In the genomic region with DNA sequence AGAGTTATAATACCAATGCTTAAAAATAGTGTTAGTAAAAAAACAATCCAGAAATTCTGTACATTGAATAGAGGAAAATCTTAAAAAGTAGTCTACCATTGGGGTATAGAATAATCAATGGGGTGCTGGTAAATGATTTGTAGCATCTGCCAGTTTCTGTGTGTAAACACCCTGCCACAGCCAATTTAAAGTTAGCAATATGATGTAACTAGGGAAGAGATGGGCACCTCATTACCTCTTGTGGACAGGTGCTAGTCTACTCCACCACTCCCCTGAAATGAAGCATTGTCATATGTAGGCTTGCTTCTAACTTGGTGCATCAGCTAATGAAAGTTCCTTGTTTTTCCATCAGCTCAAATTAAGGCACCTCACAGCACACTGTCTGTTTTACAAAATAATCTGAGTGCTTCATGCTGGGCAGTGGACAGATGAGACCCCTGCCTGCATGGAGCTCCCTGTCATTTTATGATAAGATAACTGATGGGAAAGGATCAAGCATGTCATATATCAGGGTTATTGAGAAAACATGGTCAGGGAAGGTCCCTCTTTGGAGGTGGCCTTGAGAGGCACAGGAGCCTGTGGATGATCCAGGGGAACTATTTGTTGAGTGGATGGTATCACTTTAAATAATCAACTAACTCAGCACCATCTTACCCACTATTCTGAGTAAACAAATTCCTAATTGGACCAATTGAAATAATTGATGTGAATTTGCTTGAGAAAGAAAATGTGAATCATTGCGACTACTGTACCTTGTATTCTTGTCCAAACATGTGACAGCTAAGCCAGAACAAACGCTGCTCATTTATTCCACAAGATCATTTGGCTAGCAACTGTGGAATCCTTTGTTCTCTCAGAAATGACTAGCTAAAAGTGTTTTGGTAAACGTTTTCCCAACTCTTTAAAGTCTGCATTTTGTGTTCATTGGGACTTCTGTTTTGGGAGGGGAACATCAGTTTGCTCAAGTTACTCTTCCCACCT, we compare ENCODE assay signal across 20 cellular contexts. TPM values are rescaled to one million over a fixed set of nuclear protein-coding genes. Genes with fewer than 3 reads are reported as not detected.
DNase-seq lines count a peak whose midpoint lies in the region; ATAC-seq and TF ChIP-seq lines count a peak whose summit lies in the region.
"Had no signal": no experiment of that assay in that cellular context is flagged by ENCODE, and none has a peak within 500 bp of the region (broad histone marks: within the 10 kb centered on the region; RNA-seq: fewer than 3 reads in every experiment).

No MANE protein-coding gene starts in this region.

- H2BK5ac ChIP-seq in mesenchymal stem cell (ENCODE audit: low read depth, low read length, poor library complexity, severe bottlenecking) = no peak overlapping the region

- H3K4me3 Mint-ChIP-seq in GM23338 = no peak overlapping the region
- no peak overlapping the region for H3K4me3 Mint-ChIP-seq in CD8-positive, alpha-beta memory T cell
- H3K4me3 Mint-ChIP-seq: activated CD4-positive, alpha-beta memory T cell treated with anti-CD3 and anti-CD28 coated beads, Interleukin-2, amount 10 ng/mL, durations not matched to agents 7 days and 5 days; activated T-helper 17 cell treated with anti-CD3 and anti-CD28 coated beads, Interleukin-2, amount 50 U/mL, for 72 hours had no signal

- no peak overlapping the region for H3K18ac ChIP-seq in mesenchymal stem cell (ENCODE audit: low read depth in 1 of 2, low read length in 2 of 2)

- no peaks in the 10 kb centered on the region for H3K9me3 ChIP-seq in mesenchymal stem cell (ENCODE audit: control insufficient read depth, low read length)
- H3K9me3 ChIP-seq in CD8-positive, alpha-beta memory T cell (ENCODE audit: low read length) = no peaks in the 10 kb centered on the region
- H3K9me3 ChIP-seq: sigmoid colon had no signal

- H3K27me3 ChIP-seq in GM23338 (ENCODE audit: insufficient read depth) = no peaks in the 10 kb centered on the region
- no peaks in the 10 kb centered on the region for H3K27me3 ChIP-seq in dorsolateral prefrontal cortex
- no peaks in the 10 kb centered on the region for H3K27me3 ChIP-seq in mesenchymal stem cell (ENCODE audit: control insufficient read depth in 1 of 2, insufficient read depth in 1 of 2, low read length in 2 of 2)
- no peaks in the 10 kb centered on the region for H3K27me3 ChIP-seq in CD8-positive, alpha-beta memory T cell (ENCODE audit: insufficient read depth, low read length, poor library complexity, severe bottlenecking)
- H3K27me3 ChIP-seq: sigmoid colon had no signal

- H3K9me2 ChIP-seq in GM23338 (ENCODE audit: insufficient read depth) = no peaks in the 10 kb centered on the region

- H3K4me3 ChIP-seq in GM23338 (no peak overlapping the region), dorsolateral prefrontal cortex (peak overlapping the region in 4 of 59 donors; percentile 7 to 36 (median 12)), mesenchymal stem cell (ENCODE audit: insufficient read depth in 1 of 2, low read depth in 1 of 2, low read length in 2 of 2) (no peak overlapping the region)
- H3K4me3 ChIP-seq in CD8-positive, alpha-beta memory T cell (ENCODE audit: low read length) = no peak overlapping the region
- H3K4me3 ChIP-seq: coronary artery, sigmoid colon had no signal

- no peaks in the 10 kb centered on the region for H3K9me3 Mint-ChIP-seq in GM23338
- H3K9me3 Mint-ChIP-seq in CD8-positive, alpha-beta memory T cell = no peaks in the 10 kb centered on the region
- H3K9me3 Mint-ChIP-seq: activated CD4-positive, alpha-beta memory T cell treated with anti-CD3 and anti-CD28 coated beads, Interleukin-2, amount 10 ng/mL, durations not matched to agents 7 days and 5 days; activated T-helper 17 cell treated with anti-CD3 and anti-CD28 coated beads, Interleukin-2, amount 50 U/mL, for 72 hours had no signal

- CTCF ChIA-PET in CD8-positive, alpha-beta memory T cell (lab: Charles Lee) = no interaction called here

- no peak overlapping the region for H3K27ac Mint-ChIP-seq in GM23338
- H3K27ac Mint-ChIP-seq in CD8-positive, alpha-beta memory T cell = peak overlapping the region in 1 of 8 donors; percentile 14
- H3K27ac Mint-ChIP-seq: activated CD4-positive, alpha-beta memory T cell treated with anti-CD3 and anti-CD28 coated beads, Interleukin-2, amount 10 ng/mL, durations not matched to agents 7 days and 5 days; activated T-helper 17 cell treated with anti-CD3 and anti-CD28 coated beads, Interleukin-2, amount 50 U/mL, for 72 hours had no signal

- H3K14ac ChIP-seq in mesenchymal stem cell (ENCODE audit: low read length in 2 of 2) = no peak overlapping the region

- H4K8ac ChIP-seq in mesenchymal stem cell (ENCODE audit: low read length) = no peak overlapping the region

- no peaks in the 10 kb centered on the region for H3K79me2 ChIP-seq in GM23338 (replicated peaks; ENCODE audit: insufficient read depth)

- no peaks in the 10 kb centered on the region for H3K4me1 Mint-ChIP-seq in GM23338
- no peaks in the 10 kb centered on the region for H3K4me1 Mint-ChIP-seq in CD8-positive, alpha-beta memory T cell
- H3K4me1 Mint-ChIP-seq: activated CD4-positive, alpha-beta memory T cell treated with anti-CD3 and anti-CD28 coated beads, Interleukin-2, amount 10 ng/mL, durations not matched to agents 7 days and 5 days; activated T-helper 17 cell treated with anti-CD3 and anti-CD28 coated beads, Interleukin-2, amount 50 U/mL, for 72 hours had no signal

- peaks cover 2% of the 10 kb centered on the region for H3K27me3 Mint-ChIP-seq in GM23338 (ENCODE audit: insufficient read depth, low read depth, poor library complexity)
- H3K27me3 Mint-ChIP-seq in CD8-positive, alpha-beta memory T cell = no peaks in the 10 kb centered on the region
- H3K27me3 Mint-ChIP-seq: activated CD4-positive, alpha-beta memory T cell treated with anti-CD3 and anti-CD28 coated beads, Interleukin-2, amount 10 ng/mL, durations not matched to agents 7 days and 5 days; activated T-helper 17 cell treated with anti-CD3 and anti-CD28 coated beads, Interleukin-2, amount 50 U/mL, for 72 hours had no signal

- POLR2A ChIA-PET in CD8-positive, alpha-beta memory T cell (lab: Charles Lee) = no interaction called here

- H3K36me3 ChIP-seq in GM23338 (ENCODE audit: insufficient read depth) (peaks cover 27% of the 10 kb centered on the region), mesenchymal stem cell (ENCODE audit: control insufficient read depth in 1 of 2, insufficient read depth in 2 of 2, low read depth in 1 of 2, low read length in 2 of 2) (peaks cover 31 to 80% of the 10 kb centered on the region in 2 experiments)
- H3K36me3 ChIP-seq in CD8-positive, alpha-beta memory T cell (ENCODE audit: insufficient read depth, low read length) = peaks cover 10% of the 10 kb centered on the region

- no peak overlapping the region for H4K91ac ChIP-seq in mesenchymal stem cell (ENCODE audit: low read length)

- peaks cover 9% of the 10 kb centered on the region for H3K79me1 ChIP-seq in mesenchymal stem cell (replicated peaks; ENCODE audit: low read length, poor library complexity, severe bottlenecking)

- ATAC-seq in GM23338 = no peak
- no peak for ATAC-seq in Right ventricle myocardium inferior
- ATAC-seq in GM19351 (IDR thresholded peaks at IDR 0.05; ENCODE audit: unreplicated experiment) = no peak
- ATAC-seq: activated T-helper 17 cell treated with anti-CD3 and anti-CD28 coated beads, Interleukin-2, amount 50 U/mL, for 72 hours had no signal

- no peak overlapping the region for H3K23ac ChIP-seq in mesenchymal stem cell (ENCODE audit: low read length in 2 of 2)

- H3K27ac ChIP-seq in GM23338 (ENCODE audit: low read depth) = 0 out of 2 replicates have a peak overlapping the region, but pooled peaks have one; percentile 1
- H3K27ac ChIP-seq in dorsolateral prefrontal cortex = peak overlapping the region in 57 of 59 donors; percentile 12 to 91 (median 76)
- H3K27ac ChIP-seq in mesenchymal stem cell (ENCODE audit: low read length, poor library complexity, severe bottlenecking) = no peak overlapping the region
- H3K27ac ChIP-seq in CD8-positive, alpha-beta memory T cell (ENCODE audit: low read depth, low read length) = no peak overlapping the region
- H3K27ac ChIP-seq: coronary artery, sigmoid colon had no signal

- no peak for DNase-seq in GM23338 (ENCODE audit: low spot score)
- DNase-seq in NCI-H345 treated with DMSO at 0.1 percent for 48 hours (lab: John Stamatoyannopoulos, UW; ENCODE audit: unreplicated experiment) = peak; percentile 61
- no peak for DNase-seq in dorsolateral prefrontal cortex
- no peak for DNase-seq in mesenchymal stem cell
- no peak for DNase-seq in Right ventricle myocardium inferior (ENCODE audit: missing footprints)
- no peak for DNase-seq in CD8-positive, alpha-beta memory T cell
- no peak for DNase-seq in NCI-H2107 (lab: John Stamatoyannopoulos, UW)
- DNase-seq: activated CD4-positive, alpha-beta memory T cell treated with anti-CD3 and anti-CD28 coated beads, Interleukin-2, amount 10 ng/mL, durations not matched to agents 7 days and 5 days; erythroblast; GF-D8; Kasumi-1; NCI-H187 treated with DMSO at 0.1 percent for 48 hours; NCI-H69; occipital lobe; sigmoid colon; stimulated activated CD4-positive, alpha-beta T cell treated with anti-CD3 and anti-CD28 coated beads, Interleukin-2, amount 100 ng/mL, for 24 hours; SW 1271 had no signal

- no peaks in the 10 kb centered on the region; the same call in 1 of the 2 replicates for H3F3A ChIP-seq in GM23338 (replicated peaks; ENCODE audit: low read depth)

- H3K4ac ChIP-seq in mesenchymal stem cell (ENCODE audit: low read depth in 1 of 2, low read length in 2 of 2) = no peak overlapping the region

- H3K4me1 ChIP-seq in GM23338 (ENCODE audit: insufficient read depth) (no peaks in the 10 kb centered on the region), mesenchymal stem cell (ENCODE audit: control insufficient read depth, insufficient read depth, low read depth, low read length) (no peaks in the 10 kb centered on the region)
- no peaks in the 10 kb centered on the region for H3K4me1 ChIP-seq in CD8-positive, alpha-beta memory T cell (ENCODE audit: insufficient read depth, low read length)
- H3K4me1 ChIP-seq: sigmoid colon had no signal

- intact Hi-C loops in dorsolateral prefrontal cortex (cut with DNase I) (no loop called here), Right ventricle myocardium inferior (cut with DNase I) (no loop called here)

- whole genome bisulfite sequencing in mesenchymal stem cell = 84% methylated on average over 3 of the region's 3 CpGs

- H2AFZ ChIP-seq in GM23338 = no peak overlapping the region
- no peak overlapping the region for H2AFZ ChIP-seq in mesenchymal stem cell (ENCODE audit: low read depth, low read length)

- H3K4me2 ChIP-seq in GM23338 = no peak overlapping the region
- no peak overlapping the region for H3K4me2 ChIP-seq in mesenchymal stem cell (ENCODE audit: low read length, poor library complexity, severe bottlenecking)

- H3K9ac ChIP-seq in mesenchymal stem cell (ENCODE audit: low read length) = peak overlapping the region; percentile 40

- peaks cover 3% of the 10 kb centered on the region for H4K20me1 ChIP-seq in GM23338 (replicated peaks; ENCODE audit: insufficient read depth)

- TF ChIP-seq CTCF in GM23338 (conservative IDR thresholded peaks at IDR 0.05; ENCODE audit: low read depth in 2 of 2) (no peak), dorsolateral prefrontal cortex (IDR thresholded peaks at IDR 0.05 in 54 of 56, conservative IDR thresholded peaks at IDR 0.05 in 2 of 56; ENCODE audit: low read depth in 1 of 56, partially characterized antibody in 56 of 56) (no peak)

- H2BK15ac ChIP-seq in mesenchymal stem cell (ENCODE audit: low read depth, poor library complexity, severe bottlenecking) = no peak overlapping the region

- no peak overlapping the region for H2AK5ac ChIP-seq in mesenchymal stem cell (ENCODE audit: low read length, severe bottlenecking)

- no peak overlapping the region for H2BK12ac ChIP-seq in mesenchymal stem cell (ENCODE audit: low read length in 2 of 2)

- H3K36me3 Mint-ChIP-seq in GM23338 (ENCODE audit: low read depth) = peaks cover 45% of the 10 kb centered on the region
- peaks cover 8 to 74% (median 19%) of the 10 kb centered on the region in 3 donors for H3K36me3 Mint-ChIP-seq in CD8-positive, alpha-beta memory T cell

- H2BK120ac ChIP-seq in mesenchymal stem cell (ENCODE audit: low read depth, low read length) = no peak overlapping the region

RNA-seq across cellular contexts. Expression of a gene that starts 45.9 kb away (rescaled TPM):
- 312 and 326 TPM in 2 replicates for total RNA-seq in GM23338 (2014; rRNA removed; shearing (Covaris generic))
- polyA plus RNA-seq in GM23338 (2016; fragmentation: Nextera tagmentation; extraction: Ambion mirVana) = 147 and 163 TPM in 2 replicates
- total RNA-seq in dorsolateral prefrontal cortex (10 to 100 TPM; 28.8 to 70.9 (median 55.4) TPM), Right ventricle myocardium inferior (41.4 TPM)
- 34.9 TPM for polyA plus RNA-seq in mesenchymal stem cell (2013, experiment 1 of 2)
- 37.0 TPM for polyA plus RNA-seq in mesenchymal stem cell (2013, experiment 2 of 2)
- total RNA-seq in CD8-positive, alpha-beta memory T cell = 100 to 1,000 TPM; 158 to 161 TPM
- 27.6 TPM for polyA plus RNA-seq in CD8-positive, alpha-beta memory T cell

Comparison
In these comparisons a context has a peak if more than half of its experiments do, and no peak if none do; other contexts are left out.
1. H3K27ac ChIP-seq: peak in GM23338 (single experiment) and dorsolateral prefrontal cortex (57 of 59); none in mesenchymal stem cell (single experiment) and CD8-positive, alpha-beta memory T cell (single experiment).